8 cellular contexts compared by ENCODE assay signal in the genomic region with DNA sequence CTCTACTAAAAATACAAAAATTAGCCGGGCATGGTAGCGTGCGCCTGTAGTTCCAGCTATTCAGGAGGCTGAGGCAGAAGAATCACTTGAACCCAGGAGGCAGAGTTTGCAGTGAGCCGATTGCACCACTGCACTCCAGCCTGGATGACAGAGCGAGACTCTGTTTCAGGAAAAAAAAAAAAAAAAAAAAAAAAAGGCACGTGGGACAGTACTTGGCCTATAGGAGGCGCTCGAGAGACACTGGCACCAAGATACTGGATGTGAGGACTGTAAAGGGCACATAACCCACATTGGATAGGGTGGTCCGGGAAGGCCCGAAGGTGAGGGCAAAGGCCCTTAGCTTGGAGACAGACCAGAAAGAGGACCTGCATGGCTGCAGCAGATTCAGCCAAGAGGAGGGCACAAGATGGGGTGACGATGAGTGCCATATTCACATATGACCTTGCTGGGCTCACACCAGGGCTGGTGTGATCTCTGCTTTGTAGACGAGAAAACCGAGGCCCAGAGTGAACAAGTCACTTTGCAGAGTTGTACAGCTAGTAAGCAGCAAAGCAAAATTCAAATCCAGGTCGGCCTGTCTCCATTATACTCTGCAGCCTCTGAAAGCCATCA.
DNase-seq lines count a peak whose midpoint lies in the region; ATAC-seq and TF ChIP-seq lines count a peak whose summit lies in the region.

No MANE protein-coding gene starts in this region.

- TF ChIP-seq CTCF in cardiac fibroblast (IDR thresholded peaks at IDR 0.05; ENCODE audit: low read depth, low read length) (peak; percentile 71), mucosa of descending colon (IDR thresholded peaks at IDR 0.05) (no peak)

- DNase-seq in AG08395 (ENCODE audit: low spot score) (peak; percentile 52), GM04504 (ENCODE audit: low read depth) (peak; percentile 12), NT2/D1 (ENCODE audit: low read depth, low spot score) (peak; percentile 44), cardiac fibroblast (ENCODE audit: low read depth in 2 of 2) (peak; percentile 50 to 72), mucosa of descending colon (peak in 1 of 3 donors; percentile 49), amniotic stem cell (lab: John Stamatoyannopoulos, UW) (no peak), NCI-H2196 treated with DMSO at 0.1 percent for 48 hours (lab: John Stamatoyannopoulos, UW; ENCODE audit: unreplicated experiment) (no peak)

- H3K9me3 ChIP-seq in NT2/D1 (ENCODE audit: insufficient read depth, low read length) (no peaks in the 10 kb centered on the region), mucosa of descending colon (no peaks in the 10 kb centered on the region)

- H3K36me3 ChIP-seq in NT2/D1 (ENCODE audit: insufficient read depth, insufficient read length, low read length) = peaks cover 3% of the 10 kb centered on the region
- H3K36me3 ChIP-seq in mucosa of descending colon (ENCODE audit: low read depth) = no peaks in the 10 kb centered on the region

- no peaks in the 10 kb centered on the region for H3K27me3 ChIP-seq in NT2/D1 (ENCODE audit: insufficient read depth, insufficient read length)

- H3K4me3 ChIP-seq in NT2/D1 (ENCODE audit: insufficient read length, low read depth) = no peak overlapping the region
- no peak overlapping the region for H3K4me3 ChIP-seq in cardiac fibroblast (replicated peaks in 1 of 2; ENCODE audit: low read depth in 2 of 2, low read length in 2 of 2)
- H3K4me3 ChIP-seq in mucosa of descending colon = no peak overlapping the region

- ATAC-seq in mucosa of descending colon (peak; percentile 59), HG03342 (IDR thresholded peaks at IDR 0.05; ENCODE audit: unreplicated experiment) (no peak)

- H3K9ac ChIP-seq in NT2/D1 (ENCODE audit: insufficient read length, low read depth) = peak overlapping the region; percentile 32

- H3K4me1 ChIP-seq in NT2/D1 (ENCODE audit: insufficient read depth, insufficient read length) (peaks cover 8% of the 10 kb centered on the region), mucosa of descending colon (ENCODE audit: low read depth) (no peaks in the 10 kb centered on the region)

- intact Hi-C loops in mucosa of descending colon (cut with DNase I, micrococcal nuclease) = no loop called here

Comparison
In these comparisons a context has a peak if more than half of its experiments do, and no peak if none do; other contexts are left out.
1. DNase-seq: peak in AG08395 (single experiment), GM04504 (single experiment), NT2/D1 (single experiment) and cardiac fibroblast (2 of 2); none in amniotic stem cell (single experiment) and NCI-H2196 treated with DMSO at 0.1 percent for 48 hours (single experiment).